8 cellular contexts compared by ENCODE assay signal in genomic region chr19:48965033-48965805, GRCh38. TPM values are rescaled to one million over a fixed set of nuclear protein-coding genes. Genes with fewer than 3 reads are reported as not detected.
DNase-seq lines count a peak whose midpoint lies in the region; ATAC-seq and TF ChIP-seq lines count a peak whose summit lies in the region.

TSS of gene FTL (plus strand) at chr19:48965309. CDS start at chr19:48965508, 199 bp downstream.

- TF ChIP-seq CTCF in GM10266 (IDR thresholded peaks at IDR 0.05; ENCODE audit: control insufficient read depth, insufficient read depth, low read depth, missing control alignments): no peak
- no peak for TF ChIP-seq CTCF in glutamatergic neuron (IDR thresholded peaks at IDR 0.05; ENCODE audit: partially characterized antibody, unreplicated experiment)
- no peak for TF ChIP-seq CTCF in ovary (IDR thresholded peaks at IDR 0.05)

- 0% methylated on average over 33 to 52 of the region's 52 CpGs for WGBS in ovary, 3 donors
- under 1% methylated on average over 52 of the region's 52 CpGs for WGBS in thymus

- H3K9me3 ChIP-seq in ovary (no peaks in the 10 kb centered on the region), thymus (ENCODE audit: control insufficient read depth) (no peaks in the 10 kb centered on the region)

- H3K4me1 Mint-ChIP-seq in activated naive CD8-positive, alpha-beta T cell treated with anti-CD3 and anti-CD28 coated beads, Interleukin-2, amount 10 ng/mL, durations not matched to agents 7 days and 5 days: peaks cover 49% of the 10 kb centered on the region
- peaks cover 33% of the 10 kb centered on the region for H3K4me1 Mint-ChIP-seq in glutamatergic neuron (ENCODE audit: low read depth, unreplicated experiment)

- TF ChIP-seq POLR2A in ovary (IDR thresholded peaks at IDR 0.05): peak; percentile 100

- H3K4me1 ChIP-seq in ovary (ENCODE audit: insufficient read depth) (peaks cover 10% of the 10 kb centered on the region), thymus (ENCODE audit: control insufficient read depth, insufficient read depth, low read length) (peaks cover 31% of the 10 kb centered on the region)

- H3K27ac ChIP-seq in ovary (peak within 1 kb of the TSS; percentile 87 to 88), thymus (ENCODE audit: low read depth) (peak within 1 kb of the TSS; percentile 92)

- peak; percentile 65 for ATAC-seq in HG02642 (IDR thresholded peaks at IDR 0.05; ENCODE audit: poor library complexity, unreplicated experiment)
- peak; percentile 71 for ATAC-seq in activated naive CD8-positive, alpha-beta T cell treated with anti-CD3 and anti-CD28 coated beads, Interleukin-2, amount 10 ng/mL, durations not matched to agents 7 days and 5 days (ENCODE audit: low read depth)

- DNase-seq in GM10266 (ENCODE audit: extremely low spot score) (peak; percentile 97), NCI-H128 (lab: John Stamatoyannopoulos, UW; ENCODE audit: unreplicated experiment) (peak; percentile 92), SW 1271 (lab: John Stamatoyannopoulos, UW) (peak; percentile 59 to 84), glutamatergic neuron (peak; percentile 94), ovary (peak; percentile 97 to 99 (median 98))
- peak; percentile 93 for DNase-seq in activated naive CD8-positive, alpha-beta T cell treated with anti-CD3 and anti-CD28 coated beads, Interleukin-2, amount 10 ng/mL, durations not matched to agents 7 days and 5 days

- no peaks in the 10 kb centered on the region for H3K9me3 Mint-ChIP-seq in activated naive CD8-positive, alpha-beta T cell treated with anti-CD3 and anti-CD28 coated beads, Interleukin-2, amount 10 ng/mL, durations not matched to agents 7 days and 5 days
- H3K9me3 Mint-ChIP-seq in glutamatergic neuron (ENCODE audit: unreplicated experiment): peaks cover 17% of the 10 kb centered on the region

- intact Hi-C loops in ovary (cut with DNase I): loop anchor here in 3 of 4 donors (5.0 to 10.0 kb wide), 5 partner anchors 60 to 318 kb away; partner anchors contain the start of genes CA11 (in 1 of the 3), NUCB1 (in 1 of the 3) and PPP1R15A (in 1 of the 3)

- peaks cover 27% of the 10 kb centered on the region for H3K36me3 Mint-ChIP-seq in activated naive CD8-positive, alpha-beta T cell treated with anti-CD3 and anti-CD28 coated beads, Interleukin-2, amount 10 ng/mL, durations not matched to agents 7 days and 5 days
- H3K36me3 Mint-ChIP-seq in glutamatergic neuron (ENCODE audit: unreplicated experiment): no peaks in the 10 kb centered on the region

- peak; percentile 72 for TF ChIP-seq EP300 in ovary (IDR thresholded peaks at IDR 0.05)

- H3K36me3 ChIP-seq in ovary (no peaks in the 10 kb centered on the region), thymus (ENCODE audit: control insufficient read depth, insufficient read depth) (peaks cover 36% of the 10 kb centered on the region)

- POLR2A ChIA-PET in activated naive CD8-positive, alpha-beta T cell treated with anti-CD3 and anti-CD28 coated beads, Interleukin-2, amount 10 ng/mL, durations not matched to agents 7 days and 5 days (lab: Charles Lee): interaction anchor here (0.6 to 3.4 kb wide), 10 partner anchors 8 to 91 kb away, joined by 3 to 42 read pairs (median 5); partner anchors contain the start of genes BAX, DHDH, GYS1 and NUCB1

- H3K4me3 ChIP-seq in ovary: peak within 1 kb of the TSS; percentile 98
- peak within 1 kb of the TSS; percentile 73 for H3K4me3 ChIP-seq in thymus (ENCODE audit: low read length)

- no peaks in the 10 kb centered on the region for H3K27me3 ChIP-seq in ovary
- H3K27me3 ChIP-seq in thymus (ENCODE audit: control insufficient read depth, insufficient read depth): no peaks in the 10 kb centered on the region

- H3K27me3 Mint-ChIP-seq in activated naive CD8-positive, alpha-beta T cell treated with anti-CD3 and anti-CD28 coated beads, Interleukin-2, amount 10 ng/mL, durations not matched to agents 7 days and 5 days: no peaks in the 10 kb centered on the region
- peaks cover 18% of the 10 kb centered on the region for H3K27me3 Mint-ChIP-seq in glutamatergic neuron (ENCODE audit: unreplicated experiment)

- H3K4me3 Mint-ChIP-seq in activated naive CD8-positive, alpha-beta T cell treated with anti-CD3 and anti-CD28 coated beads, Interleukin-2, amount 10 ng/mL, durations not matched to agents 7 days and 5 days: peak within 1 kb of the TSS; percentile 87
- H3K4me3 Mint-ChIP-seq in glutamatergic neuron (ENCODE audit: unreplicated experiment): peak within 1 kb of the TSS; percentile 99

- peak within 1 kb of the TSS; percentile 92 for H3K27ac Mint-ChIP-seq in activated naive CD8-positive, alpha-beta T cell treated with anti-CD3 and anti-CD28 coated beads, Interleukin-2, amount 10 ng/mL, durations not matched to agents 7 days and 5 days
- H3K27ac Mint-ChIP-seq in glutamatergic neuron (ENCODE audit: unreplicated experiment): peak within 1 kb of the TSS; percentile 99

RNA-seq across cellular contexts. Expression of gene FTL, which starts in this region (rescaled TPM):
- total RNA-seq in activated naive CD8-positive, alpha-beta T cell treated with anti-CD3 and anti-CD28 coated beads, Interleukin-2, amount 10 ng/mL, durations not matched to agents 7 days and 5 days: 1,000 to 10,000 TPM; 1,232 to 1,343 TPM
- 875 TPM for total RNA-seq in glutamatergic neuron (ENCODE audit: unreplicated experiment)
- total RNA-seq in ovary: 1,000 to 10,000 TPM; 1,608 to 2,908 (median 2,022) TPM
- polyA plus RNA-seq in ovary: 1,000 to 10,000 TPM; 2,697 to 3,617 TPM
- 8,316 TPM for polyA plus RNA-seq in thymus

Comparison
In these comparisons a context has a peak if more than half of its experiments do, and no peak if none do; other contexts are left out.
1. Peak in every context shown above with its lines: DNase-seq, ATAC-seq, H3K4me3 ChIP-seq and H3K27ac ChIP-seq.